Comparison of ENCODE assay signal across 8 cellular contexts in the genomic region with DNA sequence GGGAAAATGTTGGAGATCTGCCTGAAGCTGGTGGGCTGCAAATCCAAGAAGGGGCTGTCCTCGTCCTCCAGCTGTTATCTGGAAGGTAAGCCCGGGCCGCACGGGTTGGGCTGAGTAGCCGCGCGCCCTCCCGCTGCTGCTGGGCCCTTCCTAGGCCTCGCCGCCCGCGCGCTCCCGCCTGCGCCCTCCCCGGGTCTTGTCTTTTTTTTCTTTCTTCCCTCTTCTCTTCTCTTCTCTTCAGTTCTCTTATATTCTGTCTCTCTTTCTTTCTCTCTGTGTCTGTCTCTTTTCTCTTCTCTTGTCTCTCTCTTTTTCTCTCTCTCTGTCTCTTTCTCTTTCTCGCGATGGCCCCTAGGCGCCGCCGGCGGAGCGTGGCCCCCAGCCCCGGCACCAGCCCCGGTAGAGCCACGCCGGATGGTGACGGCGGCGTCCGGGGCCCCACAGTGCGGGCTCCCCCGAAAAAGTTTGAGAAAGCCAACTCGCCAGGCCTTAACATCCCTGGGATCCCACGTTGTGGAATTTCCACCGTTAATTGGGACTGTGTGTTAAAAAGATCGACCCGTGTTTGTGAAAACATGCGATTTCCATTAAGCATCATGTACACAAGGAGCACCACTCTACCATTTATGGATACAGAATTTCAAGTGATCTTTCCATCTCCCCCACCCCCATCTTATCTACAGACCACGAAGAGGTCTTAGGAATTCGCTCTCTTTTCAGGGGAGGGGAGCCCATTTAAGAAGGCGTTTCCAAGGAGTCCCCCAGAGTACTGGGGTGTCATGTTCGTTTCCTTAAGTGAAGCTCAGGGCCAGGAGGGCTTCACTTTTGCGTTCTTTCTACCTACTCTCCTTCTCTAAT. TPM values are rescaled to one million over a fixed set of nuclear protein-coding genes. Genes with fewer than 3 reads are reported as not detected.
A peak's percentile ranks its signal among the peaks of the same experiment; 100 is the strongest.
DNase-seq lines count a peak whose midpoint lies in the region; ATAC-seq and TF ChIP-seq lines count a peak whose summit lies in the region.

No MANE protein-coding gene starts in this region.

- H3K4me1 Mint-ChIP-seq in CD14-positive monocyte = peaks cover 46% of the 10 kb centered on the region
- peaks cover 30% of the 10 kb centered on the region for H3K4me1 Mint-ChIP-seq in activated CD4-positive, alpha-beta T cell treated with anti-CD3 and anti-CD28 coated beads for 36 hours

- CTCF ChIA-PET in activated CD4-positive, alpha-beta T cell treated with anti-CD3 and anti-CD28 coated beads for 36 hours (lab: Charles Lee) = interaction anchor here (0.6 to 0.9 kb wide), 6 partner anchors 31 to 1856 kb away, joined by 3 to 5 read pairs (median 4); no protein-coding TSS in a partner anchor

- DNase-seq in CD14-positive monocyte (ENCODE audit: low spot score) (no peak), KG1 (lab: John Stamatoyannopoulos, UW) (peak; percentile 58), NCI-H187 treated with DMSO at 0.1 percent for 48 hours (lab: John Stamatoyannopoulos, UW) (no peak)
- peak; percentile 61 for DNase-seq in activated CD4-positive, alpha-beta T cell treated with anti-CD3 and anti-CD28 coated beads for 36 hours

- TF ChIP-seq CTCF in CD14-positive monocyte (IDR thresholded peaks at IDR 0.05) = no peak

- no peaks in the 10 kb centered on the region for H3K36me3 ChIP-seq in endocrine pancreas (ENCODE audit: control insufficient read depth, insufficient read depth, low read length)
- no peaks in the 10 kb centered on the region for H3K36me3 ChIP-seq in stomach smooth muscle (ENCODE audit: control insufficient read depth in 2 of 2, insufficient read depth in 2 of 2, low read length in 2 of 2)

- POLR2A ChIA-PET in activated CD4-positive, alpha-beta T cell treated with anti-CD3 and anti-CD28 coated beads for 36 hours (lab: Charles Lee) = no interaction called here

- H3K27ac Mint-ChIP-seq in CD14-positive monocyte = peak overlapping the region in 5 of 7 donors; percentile 62 to 90 (median 80)
- H3K27ac Mint-ChIP-seq in activated CD4-positive, alpha-beta T cell treated with anti-CD3 and anti-CD28 coated beads for 36 hours = peak overlapping the region; percentile 97

- peaks cover 0 to 3% (median 3%) of the 10 kb centered on the region in 3 donors for H3K27me3 Mint-ChIP-seq in CD14-positive monocyte (ENCODE audit: low read depth in 3 of 3)
- no peaks in the 10 kb centered on the region for H3K27me3 Mint-ChIP-seq in activated CD4-positive, alpha-beta T cell treated with anti-CD3 and anti-CD28 coated beads for 36 hours

- H3K9me3 Mint-ChIP-seq in CD14-positive monocyte = no peaks in the 10 kb centered on the region
- H3K9me3 Mint-ChIP-seq in activated CD4-positive, alpha-beta T cell treated with anti-CD3 and anti-CD28 coated beads for 36 hours (ENCODE audit: low read depth) = no peaks in the 10 kb centered on the region

- intact Hi-C loops in CD14-positive monocyte (cut with micrococcal nuclease) = no loop called here
- intact Hi-C loops in activated CD4-positive, alpha-beta T cell treated with anti-CD3 and anti-CD28 coated beads for 36 hours (cut with DNase I, micrococcal nuclease) = loop anchor here (2.0 to 10.0 kb wide), 3 partner anchors 65 to 871 kb away; no protein-coding TSS in a partner anchor

- H3K4me3 ChIP-seq in endocrine pancreas (ENCODE audit: control insufficient read depth, insufficient read depth, low read length) (peak overlapping the region; percentile 82), mononuclear cell (ENCODE audit: low read length) (peak overlapping the region; percentile 45), stomach smooth muscle (ENCODE audit: low read length in 2 of 2) (peak overlapping the region; percentile 86 to 89)

- H3K27me3 ChIP-seq in endocrine pancreas (ENCODE audit: control insufficient read depth, insufficient read depth, low read length) = no peaks in the 10 kb centered on the region
- no peaks in the 10 kb centered on the region for H3K27me3 ChIP-seq in mononuclear cell (ENCODE audit: insufficient read depth, low read length)
- H3K27me3 ChIP-seq in stomach smooth muscle (ENCODE audit: control insufficient read depth in 1 of 2, insufficient read depth in 2 of 2, low read length in 2 of 2) = no peaks in the 10 kb centered on the region

- H3K4me3 Mint-ChIP-seq in CD14-positive monocyte = peak overlapping the region; percentile 96 to 98
- H3K4me3 Mint-ChIP-seq in activated CD4-positive, alpha-beta T cell treated with anti-CD3 and anti-CD28 coated beads for 36 hours = peak overlapping the region; percentile 98

- peak; percentile 26 for ATAC-seq in GM19372 (IDR thresholded peaks at IDR 0.05; ENCODE audit: low read depth, unreplicated experiment)
- peak; percentile 27 for ATAC-seq in activated CD4-positive, alpha-beta T cell treated with anti-CD3 and anti-CD28 coated beads for 36 hours

- peaks cover 0 to 4% of the 10 kb centered on the region in 2 donors for H3K36me3 Mint-ChIP-seq in CD14-positive monocyte
- H3K36me3 Mint-ChIP-seq in activated CD4-positive, alpha-beta T cell treated with anti-CD3 and anti-CD28 coated beads for 36 hours (ENCODE audit: low read depth) = peaks cover 7% of the 10 kb centered on the region

- H3K4me1 ChIP-seq in endocrine pancreas (ENCODE audit: control insufficient read depth, insufficient read depth, low read length) (peaks cover 10% of the 10 kb centered on the region), mononuclear cell (ENCODE audit: insufficient read depth, low read length) (peaks cover 35% of the 10 kb centered on the region), stomach smooth muscle (ENCODE audit: control insufficient read depth, insufficient read depth, low read length) (peaks cover 34% of the 10 kb centered on the region)

- H3K9me3 ChIP-seq in endocrine pancreas (ENCODE audit: control insufficient read depth, low read length) (no peaks in the 10 kb centered on the region), mononuclear cell (ENCODE audit: low read depth, low read length) (no peaks in the 10 kb centered on the region), stomach smooth muscle (ENCODE audit: control insufficient read depth in 2 of 2, low read length in 2 of 2) (no peaks in the 10 kb centered on the region)

- H3K9ac ChIP-seq in endocrine pancreas (ENCODE audit: control insufficient read depth, insufficient read depth, low read length) (peak overlapping the region; percentile 82), stomach smooth muscle (ENCODE audit: low read length in 2 of 2) (peak overlapping the region; percentile 96 to 98)

- H3K27ac ChIP-seq in stomach smooth muscle (ENCODE audit: low read length) = peak overlapping the region; percentile 95

RNA-seq across cellular contexts. Expression of a gene that starts 0.6 kb away (rescaled TPM):
- polyA plus RNA-seq in CD14-positive monocyte = 1 to 10 TPM; 4.5 to 8.0 TPM
- 10 to 100 TPM; 31.8 to 32.3 TPM for total RNA-seq in activated CD4-positive, alpha-beta T cell treated with anti-CD3 and anti-CD28 coated beads for 36 hours
- 14.7 TPM for total RNA-seq in mononuclear cell

Comparison
In these comparisons a context has a peak if more than half of its experiments do, and no peak if none do; other contexts are left out.
1. DNase-seq: peak in KG1 (single experiment) and activated CD4-positive, alpha-beta T cell treated with anti-CD3 and anti-CD28 coated beads for 36 hours (single experiment); none in CD14-positive monocyte (single experiment) and NCI-H187 treated with DMSO at 0.1 percent for 48 hours (single experiment).
2. intact Hi-C loops: an anchor here in activated CD4-positive, alpha-beta T cell treated with anti-CD3 and anti-CD28 coated beads for 36 hours (2.0 to 10.0 kb wide); none called in CD14-positive monocyte.
3. Peak in every context shown above with its lines, with median percentiles within 50 percentile points of each other: H3K4me3 ChIP-seq.